ENCODE assay signal across 12 cellular contexts in genomic region chr2:24315669-24316068, GRCh38. TPM values are rescaled to one million over a fixed set of nuclear protein-coding genes. Genes with fewer than 3 reads are reported as not detected.
DNase-seq lines count a peak whose midpoint lies in the region; ATAC-seq and TF ChIP-seq lines count a peak whose summit lies in the region.
"Had no signal": no experiment of that assay in that cellular context is flagged by ENCODE, and none has a peak within 500 bp of the region (broad histone marks: within the 10 kb centered on the region; RNA-seq: fewer than 3 reads in every experiment).

No MANE protein-coding gene starts in this region.

- H3K4me1 ChIP-seq in MM.1S (ENCODE audit: low read length), result no peaks in the 10 kb centered on the region
- H3K4me1 ChIP-seq in Peyer's patch, result no peaks in the 10 kb centered on the region

- no peaks in the 10 kb centered on the region for H3F3A ChIP-seq in MM.1S (ENCODE audit: insufficient read depth, low read length)

- no peak overlapping the region for H3K27ac ChIP-seq in MM.1S (ENCODE audit: low read length)
- peak overlapping the region in 1 of 4 donors; percentile 13 for H3K27ac ChIP-seq in Peyer's patch
- H3K27ac ChIP-seq: right atrium auricular region had no signal

- peaks cover 21 to 45% of the 10 kb centered on the region in 2 donors for H3K4me1 Mint-ChIP-seq in effector memory CD8-positive, alpha-beta T cell (ENCODE audit: low read depth in 2 of 2)

- no peak overlapping the region for H3K4me2 ChIP-seq in MM.1S (ENCODE audit: low read depth, low read length)

- no peak for TF ChIP-seq POLR2A in Peyer's patch (IDR thresholded peaks at IDR 0.05)

- in situ Hi-C loops in GM13977 (cut with MboI; ENCODE audit: low pct_unique_long_range_greater_than_20kb, low sequenced_read_pairs, unreplicated experiment), result no loop called here

- H3K36me3 ChIP-seq in MM.1S (replicated peaks; ENCODE audit: insufficient read depth, low read length) (no peaks in the 10 kb centered on the region; the same call in 1 of the 2 replicates), Peyer's patch (peaks cover 0 to 8% (median 0%) of the 10 kb centered on the region in 3 donors)

- H3K9me2 ChIP-seq in MM.1S (replicated peaks; ENCODE audit: insufficient read depth, low read length), result no peaks in the 10 kb centered on the region

- no peak overlapping the region for H3K4me3 ChIP-seq in MM.1S (ENCODE audit: low read length)
- H3K4me3 ChIP-seq in Peyer's patch, result no peak overlapping the region
- H3K4me3 ChIP-seq: right atrium auricular region had no signal

- H3K36me3 Mint-ChIP-seq in effector memory CD8-positive, alpha-beta T cell (ENCODE audit: insufficient read depth), result peaks cover 38% of the 10 kb centered on the region
- H3K36me3 Mint-ChIP-seq: activated naive CD4-positive, alpha-beta T cell treated with anti-CD3 and anti-CD28 coated beads, Interleukin-2, amount 50 U/mL, for 24 hours had no signal

- H3K9me3 Mint-ChIP-seq in effector memory CD8-positive, alpha-beta T cell, result no peaks in the 10 kb centered on the region
- H3K9me3 Mint-ChIP-seq: activated naive CD4-positive, alpha-beta T cell treated with anti-CD3 and anti-CD28 coated beads, Interleukin-2, amount 50 U/mL, for 24 hours had no signal

- no peaks in the 10 kb centered on the region for H3K9me3 ChIP-seq in MM.1S (replicated peaks; ENCODE audit: insufficient read depth, low read length)
- H3K9me3 ChIP-seq in Peyer's patch, result no peaks in the 10 kb centered on the region
- H3K9me3 ChIP-seq: right atrium auricular region had no signal

- H3K4me3 Mint-ChIP-seq in effector memory CD8-positive, alpha-beta T cell, result peak overlapping the region in 1 of 2 donors; percentile 54
- H3K4me3 Mint-ChIP-seq: activated naive CD4-positive, alpha-beta T cell treated with anti-CD3 and anti-CD28 coated beads, Interleukin-2, amount 50 U/mL, for 24 hours had no signal

- H3K9ac ChIP-seq in MM.1S (ENCODE audit: low read length), result no peak overlapping the region

- H3K27ac Mint-ChIP-seq in effector memory CD8-positive, alpha-beta T cell, result peak overlapping the region; percentile 80 to 83
- H3K27ac Mint-ChIP-seq: activated naive CD4-positive, alpha-beta T cell treated with anti-CD3 and anti-CD28 coated beads, Interleukin-2, amount 50 U/mL, for 24 hours had no signal

- peak; percentile 73 for ATAC-seq in GM19395 (IDR thresholded peaks at IDR 0.05; ENCODE audit: unreplicated experiment)
- ATAC-seq in HG03066 (IDR thresholded peaks at IDR 0.05; ENCODE audit: low read depth, unreplicated experiment), result peak; percentile 56
- ATAC-seq in effector memory CD8-positive, alpha-beta T cell (replicated peaks), result no peak
- ATAC-seq: left lobe of liver had no signal

- H3K27me3 ChIP-seq in MM.1S (replicated peaks; ENCODE audit: insufficient read depth, low read length) (no peaks in the 10 kb centered on the region), Peyer's patch (no peaks in the 10 kb centered on the region)
- H3K27me3 ChIP-seq: right atrium auricular region had no signal

- peaks cover 7% of the 10 kb centered on the region; the same call in 1 of the 2 replicates for H3K79me2 ChIP-seq in MM.1S (ENCODE audit: low read length)

- H2AFZ ChIP-seq in MM.1S (ENCODE audit: low read length), result no peak overlapping the region

- no peaks in the 10 kb centered on the region for H3K27me3 Mint-ChIP-seq in effector memory CD8-positive, alpha-beta T cell
- H3K27me3 Mint-ChIP-seq: activated naive CD4-positive, alpha-beta T cell treated with anti-CD3 and anti-CD28 coated beads, Interleukin-2, amount 50 U/mL, for 24 hours had no signal

- DNase-seq in GM13977 (ENCODE audit: low spot score) (peak; percentile 54), ecto neural progenitor cell (ENCODE audit: low spot score) (no peak), MM.1S (no peak), NOMO-1 (lab: John Stamatoyannopoulos, UW; ENCODE audit: unreplicated experiment in 2 of 2) (no peak), Peyer's patch (no peak)
- DNase-seq in effector memory CD8-positive, alpha-beta T cell, result no peak
- DNase-seq: NCI-H446 treated with DMSO at 0.1 percent for 48 hours had no signal

- no peaks in the 10 kb centered on the region for H4K20me1 ChIP-seq in MM.1S (ENCODE audit: insufficient read depth, low read length)

- TF ChIP-seq CTCF in GM13977 (IDR thresholded peaks at IDR 0.05; ENCODE audit: extremely low read depth, insufficient read depth, missing control alignments) (no peak), MM.1S (IDR thresholded peaks at IDR 0.05; ENCODE audit: low read length) (no peak), Peyer's patch (IDR thresholded peaks at IDR 0.05) (no peak)

RNA-seq across cellular contexts. Expression of gene ITSN2, which starts 44.7 kb away (rescaled TPM):
- total RNA-seq in Peyer's patch, result 100 to 1,000 TPM in 1 of 4 donors, 10 to 100 TPM in 3; 35.6 to 112 (median 46.4) TPM
